Comparison of ENCODE assay signal across 2 cellular contexts in genomic region chr3:38117748-38118420, GRCh38.
TF ChIP-seq lines count a peak whose summit lies in the region.

No MANE protein-coding gene starts in this region.

TF ChIP-seq in WTC11, 78 proteins besides CTCF, POLR2A, EP300 and RAD21:
- TF ChIP-seq SOX15 (CRISPR knock-in tag; IDR thresholded peaks at IDR 0.05) (no peak), FOXP1 (CRISPR knock-in tag; IDR thresholded peaks at IDR 0.05; ENCODE audit: borderline replicate concordance) (0 out of 2 replicates have a peak, but pooled peaks have one; percentile 20)

TF ChIP-seq in HepG2, 621 proteins besides CTCF, POLR2A, EP300 and RAD21 (continues in another document):
- TF ChIP-seq PHF21A (CRISPR knock-in tag; IDR thresholded peaks at IDR 0.05) = no peak
- TF ChIP-seq CBFB (CRISPR knock-in tag; IDR thresholded peaks at IDR 0.05) = 0 out of 2 replicates have a peak, but pooled peaks have one; percentile 31
- peak; percentile 84 for TF ChIP-seq MYC (CRISPR knock-in tag; IDR thresholded peaks at IDR 0.05; ENCODE audit: borderline replicate concordance)
- TF ChIP-seq TBL1XR1 (IDR thresholded peaks at IDR 0.05; ENCODE audit: borderline replicate concordance, low read length, partially characterized antibody) = no peak
- TF ChIP-seq ZNF570 (CRISPR knock-in tag; IDR thresholded peaks at IDR 0.05; ENCODE audit: borderline replicate concordance) = no peak
- peak; percentile 68 for TF ChIP-seq ZNF331 (CRISPR knock-in tag; IDR thresholded peaks at IDR 0.05)
- 0 out of 2 replicates have a peak, but pooled peaks have one; percentile 47 for TF ChIP-seq CAMTA2 (CRISPR knock-in tag; IDR thresholded peaks at IDR 0.05; ENCODE audit: borderline replicate concordance)
- TF ChIP-seq TEAD3 (CRISPR knock-in tag; optimal IDR thresholded peaks at IDR 0.05; ENCODE audit: borderline replicate concordance) = peak; percentile 76
- TF ChIP-seq ZNF557 (CRISPR knock-in tag; IDR thresholded peaks at IDR 0.05) = peak; percentile 41; the same call in 1 of the 2 replicates
- TF ChIP-seq PAF1 (CRISPR knock-in tag; IDR thresholded peaks at IDR 0.05) = peak; percentile 97
- TF ChIP-seq ZBTB38 (CRISPR knock-in tag; IDR thresholded peaks at IDR 0.05) = peak; percentile 64; the same call in 1 of the 2 replicates
- no peak for TF ChIP-seq GFI1 (CRISPR knock-in tag; IDR thresholded peaks at IDR 0.05; ENCODE audit: borderline replicate concordance)
- TF ChIP-seq ZNF512B (CRISPR knock-in tag; IDR thresholded peaks at IDR 0.05; ENCODE audit: borderline replicate concordance) = 0 out of 2 replicates have a peak, but pooled peaks have one; percentile 17
- TF ChIP-seq KDM5A (IDR thresholded peaks at IDR 0.05; ENCODE audit: borderline replicate concordance, low read length) = no peak
- no peak for TF ChIP-seq ZBTB8A (CRISPR knock-in tag; IDR thresholded peaks at IDR 0.05; ENCODE audit: borderline replicate concordance, low read depth)
- TF ChIP-seq, protein P1, sequence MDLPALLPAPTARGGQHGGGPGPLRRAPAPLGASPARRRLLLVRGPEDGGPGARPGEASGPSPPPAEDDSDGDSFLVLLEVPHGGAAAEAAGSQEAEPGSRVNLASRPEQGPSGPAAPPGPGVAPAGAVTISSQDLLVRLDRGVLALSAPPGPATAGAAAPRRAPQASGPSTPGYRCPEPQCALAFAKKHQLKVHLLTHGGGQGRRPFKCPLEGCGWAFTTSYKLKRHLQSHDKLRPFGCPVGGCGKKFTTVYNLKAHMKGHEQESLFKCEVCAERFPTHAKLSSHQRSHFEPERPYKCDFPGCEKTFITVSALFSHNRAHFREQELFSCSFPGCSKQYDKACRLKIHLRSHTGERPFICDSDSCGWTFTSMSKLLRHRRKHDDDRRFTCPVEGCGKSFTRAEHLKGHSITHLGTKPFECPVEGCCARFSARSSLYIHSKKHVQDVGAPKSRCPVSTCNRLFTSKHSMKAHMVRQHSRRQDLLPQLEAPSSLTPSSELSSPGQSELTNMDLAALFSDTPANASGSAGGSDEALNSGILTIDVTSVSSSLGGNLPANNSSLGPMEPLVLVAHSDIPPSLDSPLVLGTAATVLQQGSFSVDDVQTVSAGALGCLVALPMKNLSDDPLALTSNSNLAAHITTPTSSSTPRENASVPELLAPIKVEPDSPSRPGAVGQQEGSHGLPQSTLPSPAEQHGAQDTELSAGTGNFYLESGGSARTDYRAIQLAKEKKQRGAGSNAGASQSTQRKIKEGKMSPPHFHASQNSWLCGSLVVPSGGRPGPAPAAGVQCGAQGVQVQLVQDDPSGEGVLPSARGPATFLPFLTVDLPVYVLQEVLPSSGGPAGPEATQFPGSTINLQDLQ (CRISPR knock-in tag; IDR thresholded peaks at IDR 0.05) = no peak
- TF ChIP-seq MAFK (conservative IDR thresholded peaks at IDR 0.05 in 1 of 2, IDR thresholded peaks at IDR 0.05 in 1 of 2; ENCODE audit: low read length in 2 of 2) = no peak
- 0 out of 2 replicates have a peak, but pooled peaks have one; percentile 72 for TF ChIP-seq ZNF333 (CRISPR knock-in tag; IDR thresholded peaks at IDR 0.05; ENCODE audit: borderline replicate concordance)
- TF ChIP-seq ZNF770 (CRISPR knock-in tag; IDR thresholded peaks at IDR 0.05) = no peak
- peak; percentile 80 for TF ChIP-seq KDM5B (CRISPR knock-in tag; IDR thresholded peaks at IDR 0.05; ENCODE audit: borderline replicate concordance)
- TF ChIP-seq, protein P2, sequence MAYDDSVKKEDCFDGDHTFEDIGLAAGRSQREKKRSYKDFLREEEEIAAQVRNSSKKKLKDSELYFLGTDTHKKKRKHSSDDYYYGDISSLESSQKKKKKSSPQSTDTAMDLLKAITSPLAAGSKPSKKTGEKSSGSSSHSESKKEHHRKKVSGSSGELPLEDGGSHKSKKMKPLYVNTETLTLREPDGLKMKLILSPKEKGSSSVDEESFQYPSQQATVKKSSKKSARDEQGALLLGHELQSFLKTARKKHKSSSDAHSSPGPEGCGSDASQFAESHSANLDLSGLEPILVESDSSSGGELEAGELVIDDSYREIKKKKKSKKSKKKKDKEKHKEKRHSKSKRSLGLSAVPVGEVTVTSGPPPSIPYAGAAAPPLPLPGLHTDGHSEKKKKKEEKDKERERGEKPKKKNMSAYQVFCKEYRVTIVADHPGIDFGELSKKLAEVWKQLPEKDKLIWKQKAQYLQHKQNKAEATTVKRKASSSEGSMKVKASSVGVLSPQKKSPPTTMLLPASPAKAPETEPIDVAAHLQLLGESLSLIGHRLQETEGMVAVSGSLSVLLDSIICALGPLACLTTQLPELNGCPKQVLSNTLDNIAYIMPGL (CRISPR knock-in tag; IDR thresholded peaks at IDR 0.05; ENCODE audit: borderline replicate concordance in 1 of 2, low read depth in 1 of 2) = peak in 1 of 2 experiments; percentile 54; a peak in 2 of 4 replicates
- TF ChIP-seq, protein P3, sequence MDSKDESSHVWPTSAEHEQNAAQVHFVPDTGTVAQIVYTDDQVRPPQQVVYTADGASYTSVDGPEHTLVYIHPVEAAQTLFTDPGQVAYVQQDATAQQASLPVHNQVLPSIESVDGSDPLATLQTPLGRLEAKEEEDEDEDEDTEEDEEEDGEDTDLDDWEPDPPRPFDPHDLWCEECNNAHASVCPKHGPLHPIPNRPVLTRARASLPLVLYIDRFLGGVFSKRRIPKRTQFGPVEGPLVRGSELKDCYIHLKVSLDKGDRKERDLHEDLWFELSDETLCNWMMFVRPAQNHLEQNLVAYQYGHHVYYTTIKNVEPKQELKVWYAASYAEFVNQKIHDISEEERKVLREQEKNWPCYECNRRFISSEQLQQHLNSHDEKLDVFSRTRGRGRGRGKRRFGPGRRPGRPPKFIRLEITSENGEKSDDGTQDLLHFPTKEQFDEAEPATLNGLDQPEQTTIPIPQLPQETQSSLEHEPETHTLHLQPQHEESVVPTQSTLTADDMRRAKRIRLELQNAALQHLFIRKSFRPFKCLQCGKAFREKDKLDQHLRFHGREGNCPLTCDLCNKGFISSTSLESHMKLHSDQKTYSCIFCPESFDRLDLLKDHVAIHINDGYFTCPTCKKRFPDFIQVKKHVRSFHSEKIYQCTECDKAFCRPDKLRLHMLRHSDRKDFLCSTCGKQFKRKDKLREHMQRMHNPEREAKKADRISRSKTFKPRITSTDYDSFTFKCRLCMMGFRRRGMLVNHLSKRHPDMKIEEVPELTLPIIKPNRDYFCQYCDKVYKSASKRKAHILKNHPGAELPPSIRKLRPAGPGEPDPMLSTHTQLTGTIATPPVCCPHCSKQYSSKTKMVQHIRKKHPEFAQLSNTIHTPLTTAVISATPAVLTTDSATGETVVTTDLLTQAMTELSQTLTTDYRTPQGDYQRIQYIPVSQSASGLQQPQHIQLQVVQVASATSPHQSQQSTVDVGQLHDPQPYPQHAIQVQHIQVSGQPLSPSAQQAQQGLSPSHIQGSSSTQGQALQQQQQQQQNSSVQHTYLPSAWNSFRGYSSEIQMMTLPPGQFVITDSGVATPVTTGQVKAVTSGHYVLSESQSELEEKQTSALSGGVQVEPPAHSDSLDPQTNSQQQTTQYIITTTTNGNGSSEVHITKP (CRISPR knock-in tag; IDR thresholded peaks at IDR 0.05; ENCODE audit: low read depth) = no peak
- TF ChIP-seq ELF1 (CRISPR knock-in tag; IDR thresholded peaks at IDR 0.05) = no peak
- TF ChIP-seq ZNF646 (CRISPR knock-in tag; IDR thresholded peaks at IDR 0.05) = peak; percentile 15; the same call in 1 of the 2 replicates
- TF ChIP-seq ZUFSP (CRISPR knock-in tag; IDR thresholded peaks at IDR 0.05; ENCODE audit: borderline replicate concordance) = no peak
- TF ChIP-seq XRCC5 (optimal IDR thresholded peaks at IDR 0.05; ENCODE audit: low read length) = peak; percentile 65
